ENCODE assay signal across 15 cellular contexts in genomic region chr19:50008532-50008931, GRCh38. TPM values are rescaled to one million over a fixed set of nuclear protein-coding genes. Genes with fewer than 3 reads are reported as not detected.
DNase-seq lines count a peak whose midpoint lies in the region; ATAC-seq and TF ChIP-seq lines count a peak whose summit lies in the region.
"Had no signal": no experiment of that assay in that cellular context is flagged by ENCODE, and none has a peak within 500 bp of the region (broad histone marks: within the 10 kb centered on the region; RNA-seq: fewer than 3 reads in every experiment).

No MANE protein-coding gene starts in this region.

- H3K9me3 Mint-ChIP-seq in endodermal cell: no peaks in the 10 kb centered on the region
- H3K9me3 Mint-ChIP-seq: CD8-positive, alpha-beta T cell had no signal

- H3K27me3 Mint-ChIP-seq in endodermal cell (ENCODE audit: insufficient read depth): no peaks in the 10 kb centered on the region

- no peak overlapping the region for H3K27ac ChIP-seq in cardiac muscle cell
- no peak overlapping the region for H3K27ac ChIP-seq in endodermal cell (ENCODE audit: low read depth, low read length)
- no peak overlapping the region for H3K27ac ChIP-seq in spleen
- H3K27ac ChIP-seq: gastrocnemius medialis, right lobe of liver, SK-N-MC had no signal

- no peaks in the 10 kb centered on the region for H3K4me1 Mint-ChIP-seq in endodermal cell

- TF ChIP-seq CTCF in cardiac muscle cell (IDR thresholded peaks at IDR 0.05; ENCODE audit: low read depth, low read length): peak; percentile 25
- peak; percentile 31 for TF ChIP-seq CTCF in NB4 (IDR thresholded peaks at IDR 0.05; ENCODE audit: low read depth, low read length)
- peak; percentile 73 for TF ChIP-seq CTCF in endodermal cell (conservative IDR thresholded peaks at IDR 0.05)
- peak in 6 of 11 experiments; percentile 12 to 32 (median 18) for TF ChIP-seq CTCF in spleen (IDR thresholded peaks at IDR 0.05 in 8 of 11, conservative IDR thresholded peaks at IDR 0.05 in 3 of 11)
- no peak for TF ChIP-seq CTCF in GM20000 (IDR thresholded peaks at IDR 0.05; ENCODE audit: extremely low read depth, missing control alignments)

- H3K4me1 ChIP-seq in cardiac muscle cell (ENCODE audit: low read depth) (no peaks in the 10 kb centered on the region), endodermal cell (ENCODE audit: control insufficient read depth, insufficient read depth, low read length) (no peaks in the 10 kb centered on the region), spleen (peaks cover 0 to 14% (median 2%) of the 10 kb centered on the region in 6 donors)
- H3K4me1 ChIP-seq: right lobe of liver had no signal

- 67% methylated on average over 10 of the region's 10 CpGs for WGBS in endodermal cell (ENCODE audit: insufficient coverage in 1 of 2, insufficient read length in 1 of 2), 2 experiments
- WGBS in spleen, 5 donors: 69 to 89% (median 72%) methylated on average over 10 of the region's 10 CpGs

- no peak overlapping the region for H3K4me3 ChIP-seq in cardiac muscle cell
- H3K4me3 ChIP-seq in NB4 (ENCODE audit: low read depth, low read length): no peak overlapping the region
- H3K4me3 ChIP-seq in endodermal cell (ENCODE audit: low read length): no peak overlapping the region
- H3K4me3 ChIP-seq in spleen: no peak overlapping the region
- H3K4me3 ChIP-seq: gastrocnemius medialis, right lobe of liver, SK-N-MC had no signal

- ATAC-seq in Right ventricle myocardium superior (ENCODE audit: poor library complexity): no peak
- ATAC-seq in HG03432 (IDR thresholded peaks at IDR 0.05; ENCODE audit: unreplicated experiment): no peak
- ATAC-seq: CD8-positive, alpha-beta T cell; gastrocnemius medialis had no signal

- no peak overlapping the region for H3K9ac ChIP-seq in endodermal cell (ENCODE audit: extremely low read depth, low read length, poor library complexity, severe bottlenecking)

- H3K27me3 ChIP-seq in cardiac muscle cell (no peaks in the 10 kb centered on the region), endodermal cell (ENCODE audit: control insufficient read depth, insufficient read depth, low read length, poor library complexity, severe bottlenecking) (no peaks in the 10 kb centered on the region), spleen (replicated peaks in 1 of 7) (no peaks in the 10 kb centered on the region)
- H3K27me3 ChIP-seq: gastrocnemius medialis, right lobe of liver had no signal

- peaks cover 53% of the 10 kb centered on the region for H3K36me3 Mint-ChIP-seq in endodermal cell (ENCODE audit: low read depth)

- intact Hi-C loops in Right ventricle myocardium superior (cut with DNase I) (no loop called here), spleen (cut with DNase I; ENCODE audit: low total_unique reads) (no loop called here)

- TF ChIP-seq POLR2A in NB4 (IDR thresholded peaks at IDR 0.05; ENCODE audit: extremely low read depth, insufficient read length) (no peak), spleen (IDR thresholded peaks at IDR 0.05) (no peak)

- H3K36me3 ChIP-seq in cardiac muscle cell (peaks cover 16% of the 10 kb centered on the region), endodermal cell (ENCODE audit: control insufficient read depth, insufficient read depth, low read length) (peaks cover 34% of the 10 kb centered on the region), spleen (peaks cover 0 to 100% (median 76%) of the 10 kb centered on the region in 6 donors)

- H3K9me3 ChIP-seq in cardiac muscle cell (ENCODE audit: low read depth) (no peaks in the 10 kb centered on the region), endodermal cell (ENCODE audit: control insufficient read depth, low read length) (no peaks in the 10 kb centered on the region), spleen (no peaks in the 10 kb centered on the region)
- H3K9me3 ChIP-seq: gastrocnemius medialis, right lobe of liver had no signal

- no peak overlapping the region for H3K27ac Mint-ChIP-seq in endodermal cell

- H3K4me3 Mint-ChIP-seq in endodermal cell: no peak overlapping the region
- H3K4me3 Mint-ChIP-seq: CD8-positive, alpha-beta T cell had no signal

- DNase-seq in cardiac muscle cell (ENCODE audit: low read depth in 1 of 2, low spot score in 1 of 2): peak in 1 of 2 donors; percentile 14
- no peak for DNase-seq in Right ventricle myocardium superior
- DNase-seq in NB4 (ENCODE audit: low read depth): peak; percentile 33
- DNase-seq in endodermal cell: peak; percentile 90
- DNase-seq in spleen: no peak
- DNase-seq in GM20000 (ENCODE audit: low spot score): no peak
- DNase-seq in NCI-H2171 (lab: John Stamatoyannopoulos, UW): no peak
- DNase-seq: caudate nucleus; CD8-positive, alpha-beta T cell; gastrocnemius medialis; GOT3; NCI-H187 treated with DMSO at 0.1 percent for 48 hours; right lobe of liver had no signal

RNA-seq across cellular contexts. Expression of gene VRK3, which starts 16.6 kb away (rescaled TPM):
- total RNA-seq in cardiac muscle cell (29.9 and 34.3 TPM in 2 replicates), Right ventricle myocardium superior (22.2 TPM), endodermal cell (10 to 100 TPM; 43.5 to 48.9 TPM), spleen (10 to 100 TPM; 46.4 to 60.8 (median 56.6) TPM)
- polyA plus RNA-seq in cardiac muscle cell (38.1 and 45.9 TPM in 2 replicates), spleen (10 to 100 TPM; 17.0 to 31.9 (median 20.4) TPM)
- polyA plus RNA-seq in endodermal cell (2013, experiment 1 of 2): 41.0 TPM
- polyA plus RNA-seq in endodermal cell (2013, experiment 2 of 2): 37.5 TPM

RNA-seq across cellular contexts. Expression of gene ZNF473, which starts 17.3 kb away (rescaled TPM):
- 6.3 and 6.5 TPM in 2 replicates for total RNA-seq in cardiac muscle cell
- polyA plus RNA-seq in cardiac muscle cell: 4.4 and 5.3 TPM in 2 replicates
- total RNA-seq in Right ventricle myocardium superior: 3.7 TPM
- total RNA-seq in endodermal cell: 10 to 100 TPM in 1 of 2 donors, 1 to 10 TPM in 1; 9.5 to 12.0 TPM
- 11.0 TPM for polyA plus RNA-seq in endodermal cell (2013, experiment 1 of 2)
- polyA plus RNA-seq in endodermal cell (2013, experiment 2 of 2): 10.1 TPM
- 10 to 100 TPM; 13.5 to 24.2 (median 19.2) TPM for total RNA-seq in spleen
- 1 to 10 TPM; 2.4 to 4.5 (median 2.5) TPM for polyA plus RNA-seq in spleen

RNA-seq across cellular contexts. Expression of gene SIGLEC11, which starts 47.6 kb away (rescaled TPM):
- 0.03 TPM in 1 of 2 replicates, not detected in the other for total RNA-seq in cardiac muscle cell
- polyA plus RNA-seq in cardiac muscle cell: 0.13 TPM in 1 of 2 replicates, not detected in the other
- 0.75 TPM for total RNA-seq in Right ventricle myocardium superior
- not detected for total RNA-seq in endodermal cell
- polyA plus RNA-seq in endodermal cell (2013, experiment 1 of 2): not detected
- not detected for polyA plus RNA-seq in endodermal cell (2013, experiment 2 of 2)
- total RNA-seq in spleen: 10 to 100 TPM; 18.7 to 97.5 (median 42.8) TPM
- polyA plus RNA-seq in spleen: 10 to 100 TPM in 1 of 3 donors, 1 to 10 TPM in 2; 2.2 to 52.3 (median 7.9) TPM
- total RNA-seq: CD8-positive, alpha-beta T cell had no signal

Comparison
In these comparisons a context has a peak if more than half of its experiments do, and no peak if none do; other contexts are left out.
1. DNase-seq: peak in NB4 (single experiment) and endodermal cell (single experiment); none in Right ventricle myocardium superior (single experiment), spleen (single experiment), GM20000 (single experiment) and NCI-H2171 (single experiment).
2. RNA of gene SIGLEC11, which starts 47.6 kb away (total RNA-seq): 18.7 to 97.5 TPM in spleen; 0.75 TPM in Right ventricle myocardium superior (single experiment), 0.03 TPM in cardiac muscle cell and not detected in endodermal cell; every median in the first group is over 10 times any median in the second.